In genomic region chr12:132153501-132154340, GRCh38 we compare ENCODE assay signal across 8 cellular contexts. TPM values are rescaled to one million over a fixed set of nuclear protein-coding genes. Genes with fewer than 3 reads are reported as not detected.
DNase-seq lines count a peak whose midpoint lies in the region; ATAC-seq, FAIRE-seq and TF ChIP-seq lines count a peak whose summit lies in the region.

No MANE protein-coding gene starts in this region.

- no peaks in the 10 kb centered on the region for H3K9me3 Mint-ChIP-seq in type B pancreatic cell

- no peak overlapping the region for H3K27ac Mint-ChIP-seq in type B pancreatic cell

- TF ChIP-seq CTCF in pancreas (IDR thresholded peaks at IDR 0.05) = peak; percentile 71 to 93 (median 86)
- TF ChIP-seq CTCF in type B pancreatic cell (conservative IDR thresholded peaks at IDR 0.05) = peak; percentile 96

- H3K27ac ChIP-seq in pancreas = no peak overlapping the region

- peak; percentile 65 for DNase-seq in COR-L47 (lab: John Stamatoyannopoulos, UW)
- DNase-seq in Kasumi-1 (lab: John Stamatoyannopoulos, UW) = peak; percentile 64 to 77
- peak; percentile 75 for DNase-seq in RPMI8226
- DNase-seq in activated effector memory CD4-positive, alpha-beta T cell treated with anti-CD3 and anti-CD28 coated beads, Interleukin-2, amount 50 U/mL, for 16 hours = peak; percentile 88
- DNase-seq in germinal center (ENCODE audit: low spot score) = peak; percentile 82
- peak in 5 of 6 donors; percentile 43 to 85 (median 69) for DNase-seq in pancreas
- DNase-seq in type B pancreatic cell (ENCODE audit: extremely low spot score, unreplicated experiment) = no peak

- no peak for FAIRE-seq in pancreas (lab: Jason Lieb, UNC)

- H3K4me1 ChIP-seq in pancreas = no peaks in the 10 kb centered on the region

- no peaks in the 10 kb centered on the region for H3K36me3 Mint-ChIP-seq in type B pancreatic cell

- H3K4me1 Mint-ChIP-seq in type B pancreatic cell (ENCODE audit: unreplicated experiment) = no peaks in the 10 kb centered on the region

- no peak overlapping the region for H3K4me3 ChIP-seq in pancreas

- ATAC-seq in GM21528 (IDR thresholded peaks at IDR 0.05; ENCODE audit: low FRiP score, unreplicated experiment) (peak; percentile 71), pancreas (peak; percentile 91 to 97 (median 95))

- WGBS in pancreas, 2 donors = 36 to 38% methylated on average over 40 to 41 of the region's 41 CpGs

- no peaks in the 10 kb centered on the region for H3K27me3 ChIP-seq in pancreas

- intact Hi-C loops in pancreas (cut with DNase I) = loop anchor here in 2 of 3 donors (5.0 to 10.0 kb wide), 2 partner anchors 261 to 464 kb away; partner anchors contain the start of gene P2RX2 (in 1 of the 2)

- no peaks in the 10 kb centered on the region for H3K9me3 ChIP-seq in pancreas

- no peak overlapping the region for H3K4me3 Mint-ChIP-seq in type B pancreatic cell

- H3K27me3 Mint-ChIP-seq in type B pancreatic cell = no peaks in the 10 kb centered on the region

- H3K36me3 ChIP-seq in pancreas = peaks cover 0 to 14% (median 0%) of the 10 kb centered on the region in 3 donors

RNA-seq across cellular contexts. Expression of gene NOC4L, which starts 9.5 kb away (rescaled TPM):
- 10 to 100 TPM in 1 of 6 donors, 1 to 10 TPM in 5; 6.8 to 10.9 (median 8.1) TPM for total RNA-seq in pancreas
- 10 to 100 TPM; 32.8 to 45.8 TPM for polyA plus RNA-seq in pancreas
- 23.9 and 27.8 TPM in 2 replicates for total RNA-seq in type B pancreatic cell (ENCODE audit: low replicate concordance)

RNA-seq across cellular contexts. Expression of gene DDX51, which starts 9.6 kb away (rescaled TPM):
- total RNA-seq in pancreas (10 to 100 TPM in 4 of 6 donors, 1 to 10 TPM in 2; 7.8 to 15.6 (median 12.4) TPM), type B pancreatic cell (ENCODE audit: low replicate concordance) (22.1 and 30.5 TPM in 2 replicates)
- 10 to 100 TPM; 32.9 to 46.7 TPM for polyA plus RNA-seq in pancreas
